In genomic region chr11:83156150-83156995, GRCh38 we compare ENCODE assay signal across 8 cellular contexts. TPM values are rescaled to one million over a fixed set of nuclear protein-coding genes. Genes with fewer than 3 reads are reported as not detected.
A peak's percentile ranks its signal among the peaks of the same experiment; 100 is the strongest.
DNase-seq lines count a peak whose midpoint lies in the region; ATAC-seq and TF ChIP-seq lines count a peak whose summit lies in the region.

No MANE protein-coding gene starts in this region.

- ATAC-seq in GM18873 (IDR thresholded peaks at IDR 0.05; ENCODE audit: low FRiP score, unreplicated experiment) (peak; percentile 97), HG03139 (IDR thresholded peaks at IDR 0.05; ENCODE audit: unreplicated experiment) (peak; percentile 92)

- H3K4me3 ChIP-seq in WERI-Rb-1 (ENCODE audit: low read depth, low read length) (peak overlapping the region; percentile 100), spleen (peak overlapping the region; percentile 52 to 90 (median 78))

- H3K27ac ChIP-seq in WERI-Rb-1 = peak overlapping the region; percentile 70
- peak overlapping the region; percentile 89 to 100 (median 98) for H3K27ac ChIP-seq in spleen

- intact Hi-C loops in spleen (cut with DNase I; ENCODE audit: low total_unique reads) = loop anchor here (5.0 kb wide), 2 partner anchors 36 to 84 kb away; partner anchors contain the start of genes ANKRD42 and RAB30

- no peak for TF ChIP-seq CTCF in WERI-Rb-1 (IDR thresholded peaks at IDR 0.05; ENCODE audit: low read depth, low read length)
- peak in 2 of 11 experiments; percentile 9 to 25 for TF ChIP-seq CTCF in spleen (IDR thresholded peaks at IDR 0.05 in 8 of 11, conservative IDR thresholded peaks at IDR 0.05 in 3 of 11)

- no peaks in the 10 kb centered on the region for H3K27me3 ChIP-seq in WERI-Rb-1 (ENCODE audit: insufficient read depth, low read depth, severe bottlenecking)
- H3K27me3 ChIP-seq in spleen (replicated peaks in 1 of 7) = no peaks in the 10 kb centered on the region

- H3K9me3 ChIP-seq in WERI-Rb-1 (ENCODE audit: severe bottlenecking) (no peaks in the 10 kb centered on the region), spleen (no peaks in the 10 kb centered on the region)

- peak in 2 of 3 donors; percentile 80 to 93 for TF ChIP-seq POLR2A in spleen (IDR thresholded peaks at IDR 0.05)

- DNase-seq in AG08396 (ENCODE audit: low spot score) (peak; percentile 96), NCI-H2196 treated with DMSO at 0.1 percent for 48 hours (lab: John Stamatoyannopoulos, UW; ENCODE audit: unreplicated experiment) (peak; percentile 100), WERI-Rb-1 (peak; percentile 99), cerebellar cortex (ENCODE audit: low spot score) (peak; percentile 100), iris pigment epithelial cell (ENCODE audit: low read depth) (peak; percentile 49), spleen (peak; percentile 100)

- H3K4me1 ChIP-seq in spleen = peaks cover 19 to 41% (median 29%) of the 10 kb centered on the region in 6 donors

- 0 to 1% (median 1%) methylated on average over 33 to 35 of the region's 35 CpGs for WGBS in spleen, 5 donors

- H3K36me3 ChIP-seq in WERI-Rb-1 = peaks cover 39% of the 10 kb centered on the region
- H3K36me3 ChIP-seq in spleen = peaks cover 0 to 18% (median 0%) of the 10 kb centered on the region in 6 donors

RNA-seq across cellular contexts. Expression of gene PCF11, which starts 0.6 kb away (rescaled TPM):
- total RNA-seq in spleen = 100 to 1,000 TPM in 2 of 7 donors, 10 to 100 TPM in 5; 80.0 to 120 (median 96.8) TPM
- polyA plus RNA-seq in spleen = 10 to 100 TPM; 34.4 to 38.4 (median 36.5) TPM

RNA-seq across cellular contexts. Expression of gene ANKRD42, which starts 37.1 kb away (rescaled TPM):
- total RNA-seq in spleen = 1 to 10 TPM; 5.9 to 8.6 (median 7.3) TPM
- 1 to 10 TPM; 2.8 to 4.5 (median 3.2) TPM for polyA plus RNA-seq in spleen

Comparison
In these comparisons a context has a peak if more than half of its experiments do, and no peak if none do; other contexts are left out.
1. Peak in every context shown above with its lines: DNase-seq, ATAC-seq, H3K4me3 ChIP-seq and H3K27ac ChIP-seq.
2. DNase-seq: peak in every context shown above with its lines; median percentile 100 in NCI-H2196 treated with DMSO at 0.1 percent for 48 hours; 100 in cerebellar cortex; 100 in spleen; 99 in WERI-Rb-1; 96 in AG08396; 49 in iris pigment epithelial cell.